In genomic region chr5:53425598-53426516, GRCh38 we compare ENCODE assay signal across 8 cellular contexts. TPM values are rescaled to one million over a fixed set of nuclear protein-coding genes. Genes with fewer than 3 reads are reported as not detected.
A peak's percentile ranks its signal among the peaks of the same experiment; 100 is the strongest.
DNase-seq lines count a peak whose midpoint lies in the region; ATAC-seq and TF ChIP-seq lines count a peak whose summit lies in the region.

No MANE protein-coding gene starts in this region.

- H3K27ac Mint-ChIP-seq in endodermal cell = peak overlapping the region; percentile 94

- peak; percentile 56 for ATAC-seq in GM19035 (IDR thresholded peaks at IDR 0.05; ENCODE audit: unreplicated experiment)
- ATAC-seq in HG03159 (IDR thresholded peaks at IDR 0.05; ENCODE audit: unreplicated experiment) = no peak
- ATAC-seq in GM18873 (IDR thresholded peaks at IDR 0.05; ENCODE audit: low FRiP score, unreplicated experiment) = no peak

- TF ChIP-seq CTCF in BJ (IDR thresholded peaks at IDR 0.05; ENCODE audit: insufficient read depth, low read depth, low read length) (peak; percentile 25), endodermal cell (conservative IDR thresholded peaks at IDR 0.05) (peak; percentile 82), ascending aorta (IDR thresholded peaks at IDR 0.05) (no peak)

- intact Hi-C loops in ascending aorta (cut with DNase I) = no loop called here

- H3K4me3 ChIP-seq in BJ (ENCODE audit: low read depth, low read length) = no peak overlapping the region
- no peak overlapping the region for H3K4me3 ChIP-seq in endodermal cell (ENCODE audit: low read length)
- no peak overlapping the region for H3K4me3 ChIP-seq in ascending aorta

- no peaks in the 10 kb centered on the region for H3K36me3 ChIP-seq in BJ (ENCODE audit: control insufficient read depth, insufficient read depth, low read length)
- no peaks in the 10 kb centered on the region for H3K36me3 ChIP-seq in endodermal cell (ENCODE audit: control insufficient read depth, insufficient read depth, low read length)
- H3K36me3 ChIP-seq in ascending aorta = no peaks in the 10 kb centered on the region

- H3K27me3 ChIP-seq in BJ (ENCODE audit: control insufficient read depth, insufficient read depth, low read length) (no peaks in the 10 kb centered on the region), endodermal cell (ENCODE audit: control insufficient read depth, insufficient read depth, low read length, poor library complexity, severe bottlenecking) (no peaks in the 10 kb centered on the region), ascending aorta (no peaks in the 10 kb centered on the region)

- H3K9me3 Mint-ChIP-seq in endodermal cell = no peaks in the 10 kb centered on the region

- no peaks in the 10 kb centered on the region for H3K36me3 Mint-ChIP-seq in endodermal cell (ENCODE audit: low read depth)

- H3K9me3 ChIP-seq in endodermal cell (ENCODE audit: control insufficient read depth, low read length) (no peaks in the 10 kb centered on the region), ascending aorta (no peaks in the 10 kb centered on the region)

- H3K27me3 Mint-ChIP-seq in endodermal cell (ENCODE audit: insufficient read depth) = no peaks in the 10 kb centered on the region

- CTCF ChIA-PET in BJ (lab: Yijun Ruan, JAX) = interaction anchor here (1.5 kb wide), 2 partner anchors 51 to 163 kb away, joined by 4 read pairs; no protein-coding TSS in a partner anchor

- no peak overlapping the region for H3K4me3 Mint-ChIP-seq in endodermal cell

- H3K27ac ChIP-seq in endodermal cell (ENCODE audit: low read depth, low read length) (peak overlapping the region; percentile 54), ascending aorta (no peak overlapping the region)

- H3K4me1 ChIP-seq in endodermal cell (ENCODE audit: control insufficient read depth, insufficient read depth, low read length) (peaks cover 5% of the 10 kb centered on the region), ascending aorta (peaks cover 0 to 2% of the 10 kb centered on the region in 2 donors)

- H3K9ac ChIP-seq in endodermal cell (ENCODE audit: extremely low read depth, low read length, poor library complexity, severe bottlenecking) = no peak overlapping the region

- DNase-seq in BJ (ENCODE audit: low read depth) (no peak), NCI-H748 (lab: John Stamatoyannopoulos, UW; ENCODE audit: unreplicated experiment) (peak; percentile 67), endodermal cell (peak; percentile 90), ascending aorta (ENCODE audit: low spot score in 2 of 2) (no peak)
- DNase-seq in stimulated activated CD8-positive, alpha-beta memory T cell treated with anti-CD3 and anti-CD28 coated beads, Interleukin-4, amount 100 ng/mL, for 48 hours = peak; percentile 40

- peaks cover 51% of the 10 kb centered on the region for H3K4me1 Mint-ChIP-seq in endodermal cell

- POLR2A ChIA-PET in BJ (lab: Charles Lee) = no interaction called here

- 51 to 76% methylated on average over 3 to 8 of the region's 8 CpGs for WGBS in endodermal cell (ENCODE audit: insufficient coverage in 1 of 2, insufficient read length in 1 of 2), 2 experiments

RNA-seq across cellular contexts. Expression of gene FST, which starts 54.6 kb away (rescaled TPM):
- polyA plus RNA-seq in BJ (2011; rRNA removed) = 66.6 and 85.5 TPM in 2 replicates
- 29.4 and 34.2 TPM in 2 replicates for polyA minus RNA-seq in BJ (2011; rRNA and poly(A)+ RNA removed)
- 10 to 100 TPM; 63.5 to 91.6 TPM for total RNA-seq in endodermal cell
- 362 TPM for polyA plus RNA-seq in endodermal cell (2013, experiment 1 of 2)
- polyA plus RNA-seq in endodermal cell (2013, experiment 2 of 2) = 386 TPM
- total RNA-seq in ascending aorta = 0.21 TPM

Comparison
In these comparisons a context has a peak if more than half of its experiments do, and no peak if none do; other contexts are left out.
1. DNase-seq: peak in NCI-H748 (single experiment), endodermal cell (single experiment) and stimulated activated CD8-positive, alpha-beta memory T cell treated with anti-CD3 and anti-CD28 coated beads, Interleukin-4, amount 100 ng/mL, for 48 hours (single experiment); none in BJ (single experiment) and ascending aorta (0 of 2).
2. CTCF ChIP-seq: peak in BJ (single experiment) and endodermal cell (single experiment); none in ascending aorta (0 of 3).
3. RNA of gene FST, which starts 54.6 kb away (total RNA-seq): 63.5 to 91.6 TPM in endodermal cell; 0.21 TPM in ascending aorta (single experiment); every median in the first group is over 10 times any median in the second.